8 cellular contexts compared by ENCODE assay signal in the genomic region with DNA sequence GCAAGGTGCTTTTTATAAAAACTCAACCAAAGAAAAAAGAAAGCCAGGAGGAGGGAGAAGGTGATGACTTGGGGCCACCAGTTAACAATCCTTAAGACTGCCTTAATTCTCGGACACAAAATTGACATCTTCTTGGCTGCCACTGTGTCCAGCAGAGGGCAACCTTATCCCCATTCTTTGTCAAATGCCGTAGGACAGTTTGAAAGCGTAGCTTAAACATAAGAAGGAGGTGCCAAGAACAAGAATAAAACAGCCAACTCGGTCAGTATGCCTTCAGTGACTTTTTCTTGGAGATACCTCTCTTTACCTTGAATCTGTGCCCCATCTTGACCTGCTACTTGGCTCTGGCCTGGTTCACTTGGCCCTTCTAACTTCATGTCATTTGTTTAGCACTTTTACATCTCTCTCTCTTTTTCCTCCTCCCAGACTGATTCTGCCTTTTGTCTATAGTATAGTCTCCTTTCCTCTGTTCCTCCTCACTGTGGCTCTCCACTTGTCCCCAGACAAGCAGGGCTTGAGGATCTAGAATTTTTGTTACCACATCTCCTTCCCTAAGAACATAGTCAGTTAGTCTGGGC.
DNase-seq lines count a peak whose midpoint lies in the region; ATAC-seq and TF ChIP-seq lines count a peak whose summit lies in the region.

No MANE protein-coding gene starts in this region.

- peak; percentile 67 for ATAC-seq in GM18861 (IDR thresholded peaks at IDR 0.05; ENCODE audit: unreplicated experiment)

- H3K27ac ChIP-seq in VCaP, result no peak overlapping the region

- DNase-seq in AG20443 (ENCODE audit: low spot score), result peak; percentile 41
- peak; percentile 86 for DNase-seq in NAMALWA (ENCODE audit: low spot score)
- DNase-seq in dermis microvascular lymphatic vessel endothelial cell (ENCODE audit: low read depth in 2 of 2), result peak; percentile 5 to 66
- peak; percentile 71 for DNase-seq in medulla oblongata (ENCODE audit: extremely low spot score)
- peak; percentile 11 to 57 (median 30) for DNase-seq in stimulated activated naive CD4-positive, alpha-beta T cell (lab: John Stamatoyannopoulos, UW)
- no peak for DNase-seq in GM19238 (ENCODE audit: insufficient read length, low spot score)

- peak; percentile 86 for TF ChIP-seq CTCF in VCaP (conservative IDR thresholded peaks at IDR 0.05)
